1 cellular context compared by ENCODE assay signal in the genomic region with DNA sequence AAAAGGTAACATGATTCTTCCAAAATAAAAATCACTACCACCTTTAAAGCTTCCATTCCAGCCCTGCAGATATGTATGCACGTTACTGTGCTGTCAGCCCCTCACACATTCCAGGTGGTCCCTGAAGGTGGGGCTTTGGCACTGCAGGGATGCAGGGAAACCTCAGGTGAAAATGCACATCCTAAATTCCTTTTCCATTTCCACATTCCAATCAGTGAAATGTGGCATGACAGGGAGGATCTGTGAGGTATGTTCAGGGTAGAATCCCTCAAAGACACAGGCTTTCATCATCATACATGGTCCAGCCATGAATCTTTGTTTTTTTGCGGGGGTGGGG.
TF ChIP-seq lines count a peak whose summit lies in the region.

No MANE protein-coding gene starts in this region.

TF ChIP-seq in IMR-90, 13 proteins besides CTCF, POLR2A, EP300 and RAD21:
- TF ChIP-seq, protein P1, sequence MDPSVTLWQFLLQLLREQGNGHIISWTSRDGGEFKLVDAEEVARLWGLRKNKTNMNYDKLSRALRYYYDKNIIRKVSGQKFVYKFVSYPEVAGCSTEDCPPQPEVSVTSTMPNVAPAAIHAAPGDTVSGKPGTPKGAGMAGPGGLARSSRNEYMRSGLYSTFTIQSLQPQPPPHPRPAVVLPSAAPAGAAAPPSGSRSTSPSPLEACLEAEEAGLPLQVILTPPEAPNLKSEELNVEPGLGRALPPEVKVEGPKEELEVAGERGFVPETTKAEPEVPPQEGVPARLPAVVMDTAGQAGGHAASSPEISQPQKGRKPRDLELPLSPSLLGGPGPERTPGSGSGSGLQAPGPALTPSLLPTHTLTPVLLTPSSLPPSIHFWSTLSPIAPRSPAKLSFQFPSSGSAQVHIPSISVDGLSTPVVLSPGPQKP (IDR thresholded peaks at IDR 0.05; ENCODE audit: borderline replicate concordance, low read depth, low read length): no peak
- TF ChIP-seq FOS (IDR thresholded peaks at IDR 0.05; ENCODE audit: low read depth, low read length) (no peak), SMC3 (IDR thresholded peaks at IDR 0.05; ENCODE audit: low read depth, low read length) (no peak), RFX5 (IDR thresholded peaks at IDR 0.05; ENCODE audit: low read depth, low read length) (no peak), RCOR1 (IDR thresholded peaks at IDR 0.05; ENCODE audit: insufficient replicate concordance, low read length) (no peak), CEBPB (IDR thresholded peaks at IDR 0.05; ENCODE audit: low read depth, low read length) (no peak), MXI1 (IDR thresholded peaks at IDR 0.05; ENCODE audit: borderline replicate concordance, low read depth, low read length) (no peak), MAZ (IDR thresholded peaks at IDR 0.05; ENCODE audit: borderline replicate concordance, low read depth, low read length) (no peak), NFE2L2 (IDR thresholded peaks at IDR 0.05; ENCODE audit: low read depth, low read length) (no peak)
- TF ChIP-seq, protein P2, sequence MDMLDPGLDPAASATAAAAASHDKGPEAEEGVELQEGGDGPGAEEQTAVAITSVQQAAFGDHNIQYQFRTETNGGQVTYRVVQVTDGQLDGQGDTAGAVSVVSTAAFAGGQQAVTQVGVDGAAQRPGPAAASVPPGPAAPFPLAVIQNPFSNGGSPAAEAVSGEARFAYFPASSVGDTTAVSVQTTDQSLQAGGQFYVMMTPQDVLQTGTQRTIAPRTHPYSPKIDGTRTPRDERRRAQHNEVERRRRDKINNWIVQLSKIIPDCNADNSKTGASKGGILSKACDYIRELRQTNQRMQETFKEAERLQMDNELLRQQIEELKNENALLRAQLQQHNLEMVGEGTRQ (IDR thresholded peaks at IDR 0.05; ENCODE audit: low read depth, low read length): no peak
